ENCODE assay signal across 9 cellular contexts in genomic region chr1:15028117-15028516, GRCh38.
DNase-seq lines count a peak whose midpoint lies in the region; TF ChIP-seq lines count a peak whose summit lies in the region.
"Had no signal": no experiment of that assay in that cellular context is flagged by ENCODE, and none has a peak within 500 bp of the region (broad histone marks: within the 10 kb centered on the region; RNA-seq: fewer than 3 reads in every experiment).

No MANE protein-coding gene starts in this region.

- TF ChIP-seq CTCF in astrocyte of the spinal cord (IDR thresholded peaks at IDR 0.05; ENCODE audit: low read depth, low read length), result no peak

- H3K4me3 ChIP-seq in astrocyte of the spinal cord (ENCODE audit: low read depth, low read length), result no peak overlapping the region
- H3K4me3 ChIP-seq: K562 had no signal

- in situ Hi-C loops in G401 (cut with HindIII; ENCODE audit: low sequenced_read_pairs), result no loop called here
- in situ Hi-C loops in astrocyte of the spinal cord (cut with HindIII; ENCODE audit: low sequenced_read_pairs), result no loop called here

- DNase-seq in G401 (ENCODE audit: low spot score) (peak; percentile 27), astrocyte of the spinal cord (ENCODE audit: low read depth, low spot score) (peak; percentile 92), hepatic stellate cell (ENCODE audit: low spot score) (peak; percentile 94), retina (peak; percentile 37), SHP77 treated with DMSO at 0.1 percent for 48 hours (lab: John Stamatoyannopoulos, UW) (no peak), DMS53 treated with DMSO at 0.1 percent for 48 hours (lab: John Stamatoyannopoulos, UW; ENCODE audit: unreplicated experiment) (no peak)
- DNase-seq in activated T-cell treated with anti-CD3 and anti-CD28 coated beads, Interleukin-2, amount 50 U/mL, for 1 hour, result no peak
- no peak for DNase-seq in activated CD4-positive, alpha-beta T cell treated with anti-CD3 and anti-CD28 coated beads, Interleukin-2, amount 50 U/mL, for 48 hours

Comparison
In these comparisons a context has a peak if more than half of its experiments do, and no peak if none do; other contexts are left out.
1. DNase-seq: peak in G401 (single experiment), astrocyte of the spinal cord (single experiment), hepatic stellate cell (single experiment) and retina (single experiment); none in SHP77 treated with DMSO at 0.1 percent for 48 hours (single experiment), DMS53 treated with DMSO at 0.1 percent for 48 hours (single experiment), activated T-cell treated with anti-CD3 and anti-CD28 coated beads, Interleukin-2, amount 50 U/mL, for 1 hour (single experiment) and activated CD4-positive, alpha-beta T cell treated with anti-CD3 and anti-CD28 coated beads, Interleukin-2, amount 50 U/mL, for 48 hours (0 of 2).